In genomic region chr7:92427193-92427592, GRCh38 we compare ENCODE assay signal across 1 cellular context.
TF ChIP-seq lines count a peak whose summit lies in the region.

No MANE protein-coding gene starts in this region.

TF ChIP-seq in K562, 482 proteins besides CTCF, POLR2A, EP300 and RAD21 (continues in another document):
- TF ChIP-seq MCM3 (IDR thresholded peaks at IDR 0.05) (no peak), ZNF253 (CRISPR knock-in tag; conservative IDR thresholded peaks at IDR 0.05) (no peak), DACH1 (IDR thresholded peaks at IDR 0.05; ENCODE audit: partially characterized antibody) (no peak), IRF9 (tag; IDR thresholded peaks at IDR 0.05) (0 out of 2 replicates have a peak, but pooled peaks have one; percentile 36), ELF4 (CRISPR knock-in tag; IDR thresholded peaks at IDR 0.05) (no peak), CHD1 (IDR thresholded peaks at IDR 0.05; ENCODE audit: low read length) (no peak), NR2C1 (IDR thresholded peaks at IDR 0.05) (no peak), NR2C1 (tag; IDR thresholded peaks at IDR 0.05) (peak; percentile 50; the same call in 1 of the 2 replicates), JUN (IDR thresholded peaks at IDR 0.05; ENCODE audit: borderline replicate concordance, low read depth, low read length) (no peak), JUN (CRISPR knock-in tag; IDR thresholded peaks at IDR 0.05; ENCODE audit: borderline replicate concordance) (no peak), OTX1 (CRISPR knock-in tag; IDR thresholded peaks at IDR 0.05) (no peak), ZNF586 (CRISPR knock-in tag; conservative IDR thresholded peaks at IDR 0.05) (no peak), TEAD4 (IDR thresholded peaks at IDR 0.05; ENCODE audit: low read length) (no peak), TEAD4 (CRISPR knock-in tag; IDR thresholded peaks at IDR 0.05; ENCODE audit: borderline replicate concordance) (no peak), ARHGAP35 (IDR thresholded peaks at IDR 0.05; ENCODE audit: partially characterized antibody) (no peak), RBM34 (IDR thresholded peaks at IDR 0.05; ENCODE audit: borderline replicate concordance, insufficient read depth, low read length) (no peak), ZNF507 (tag; conservative IDR thresholded peaks at IDR 0.05) (no peak), CREM (IDR thresholded peaks at IDR 0.05; ENCODE audit: low read depth) (no peak), SMAD4 (CRISPR knock-in tag; conservative IDR thresholded peaks at IDR 0.05) (peak; percentile 54), PRPF4 (IDR thresholded peaks at IDR 0.05; ENCODE audit: insufficient read depth, low read depth, low read length, poor library complexity, severe bottlenecking) (no peak), L3MBTL2 (IDR thresholded peaks at IDR 0.05) (no peak), POLR3A (IDR thresholded peaks at IDR 0.05; ENCODE audit: borderline replicate concordance, extremely low read depth, insufficient read depth, insufficient read length) (no peak), DDX20 (tag; IDR thresholded peaks at IDR 0.05; ENCODE audit: low read depth) (peak; percentile 83), CBFB (CRISPR knock-in tag; IDR thresholded peaks at IDR 0.05) (no peak), GATAD2A (IDR thresholded peaks at IDR 0.05) (no peak), TSHZ1 (CRISPR knock-in tag; IDR thresholded peaks at IDR 0.05) (no peak), XRCC4 (IDR thresholded peaks at IDR 0.05; ENCODE audit: extremely low read depth, insufficient read depth, insufficient read length) (no peak), NRF1 (conservative IDR thresholded peaks at IDR 0.05 in 1 of 2, IDR thresholded peaks at IDR 0.05 in 1 of 2) (no peak), HIVEP1 (CRISPR knock-in tag; IDR thresholded peaks at IDR 0.05) (no peak), KLF6 (CRISPR knock-in tag; IDR thresholded peaks at IDR 0.05; ENCODE audit: borderline replicate concordance) (peak; percentile 62; the same call in 1 of the 2 replicates), ZNF583 (CRISPR knock-in tag; IDR thresholded peaks at IDR 0.05) (peak; percentile 85), KAT8 (IDR thresholded peaks at IDR 0.05; ENCODE audit: low read depth) (no peak), SNIP1 (IDR thresholded peaks at IDR 0.05; ENCODE audit: low read depth) (no peak), ATF3 (IDR thresholded peaks at IDR 0.05) (no peak), ATF3 (CRISPR knock-in tag; conservative IDR thresholded peaks at IDR 0.05) (no peak), HDAC8 (tag; IDR thresholded peaks at IDR 0.05) (peak; percentile 65; the same call in 1 of the 2 replicates), RHOXF2B (CRISPR knock-in tag; conservative IDR thresholded peaks at IDR 0.05) (no peak), TEAD1 (CRISPR knock-in tag; IDR thresholded peaks at IDR 0.05) (peak in 1 of 2 experiments; percentile 77; a peak in 1 of 4 replicates), HMG20A (CRISPR knock-in tag; conservative IDR thresholded peaks at IDR 0.05) (no peak), YBX1 (IDR thresholded peaks at IDR 0.05) (no peak), SMAD3 (CRISPR knock-in tag; conservative IDR thresholded peaks at IDR 0.05) (0 out of 2 replicates have a peak, but pooled peaks have one; percentile 27), PKNOX1 (IDR thresholded peaks at IDR 0.05) (no peak), BACH1 (tag; IDR thresholded peaks at IDR 0.05) (peak; percentile 58; the same call in 1 of the 2 replicates), CBX3 (IDR thresholded peaks at IDR 0.05; ENCODE audit: borderline replicate concordance in 1 of 2, low read length in 2 of 2) (no peak), SRSF1 (IDR thresholded peaks at IDR 0.05; ENCODE audit: low read depth, low read length) (no peak), ZNF41 (CRISPR knock-in tag; conservative IDR thresholded peaks at IDR 0.05) (0 out of 2 replicates have a peak, but pooled peaks have one; percentile 46), POLR2G (IDR thresholded peaks at IDR 0.05; ENCODE audit: low read depth, low read length) (no peak), SREBF2 (CRISPR knock-in tag; IDR thresholded peaks at IDR 0.05) (no peak), ZFX (CRISPR knock-in tag; IDR thresholded peaks at IDR 0.05) (no peak), CCAR2 (IDR thresholded peaks at IDR 0.05; ENCODE audit: low read depth, low read length) (no peak), ZNF274 (IDR thresholded peaks at IDR 0.05; ENCODE audit: borderline replicate concordance, low read depth, low read length) (no peak), RBM39 (optimal IDR thresholded peaks at IDR 0.05; ENCODE audit: low read depth, low read length) (no peak), ZNF24 (IDR thresholded peaks at IDR 0.05) (no peak), CHD4 (IDR thresholded peaks at IDR 0.05; ENCODE audit: insufficient read depth, insufficient replicate concordance, low read depth, low read length, poor library complexity, severe bottlenecking) (no peak), IRF2 (CRISPR knock-in tag; IDR thresholded peaks at IDR 0.05) (no peak), SMARCE1 (IDR thresholded peaks at IDR 0.05) (no peak), HLTF (IDR thresholded peaks at IDR 0.05) (no peak)
- TF ChIP-seq, protein P1, sequence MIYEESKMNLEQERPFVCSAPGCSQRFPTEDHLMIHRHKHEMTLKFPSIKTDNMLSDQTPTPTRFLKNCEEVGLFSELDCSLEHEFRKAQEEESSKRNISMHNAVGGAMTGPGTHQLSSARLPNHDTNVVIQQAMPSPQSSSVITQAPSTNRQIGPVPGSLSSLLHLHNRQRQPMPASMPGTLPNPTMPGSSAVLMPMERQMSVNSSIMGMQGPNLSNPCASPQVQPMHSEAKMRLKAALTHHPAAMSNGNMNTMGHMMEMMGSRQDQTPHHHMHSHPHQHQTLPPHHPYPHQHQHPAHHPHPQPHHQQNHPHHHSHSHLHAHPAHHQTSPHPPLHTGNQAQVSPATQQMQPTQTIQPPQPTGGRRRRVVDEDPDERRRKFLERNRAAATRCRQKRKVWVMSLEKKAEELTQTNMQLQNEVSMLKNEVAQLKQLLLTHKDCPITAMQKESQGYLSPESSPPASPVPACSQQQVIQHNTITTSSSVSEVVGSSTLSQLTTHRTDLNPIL (CRISPR knock-in tag; IDR thresholded peaks at IDR 0.05) = no peak
- TF ChIP-seq, protein P2, sequence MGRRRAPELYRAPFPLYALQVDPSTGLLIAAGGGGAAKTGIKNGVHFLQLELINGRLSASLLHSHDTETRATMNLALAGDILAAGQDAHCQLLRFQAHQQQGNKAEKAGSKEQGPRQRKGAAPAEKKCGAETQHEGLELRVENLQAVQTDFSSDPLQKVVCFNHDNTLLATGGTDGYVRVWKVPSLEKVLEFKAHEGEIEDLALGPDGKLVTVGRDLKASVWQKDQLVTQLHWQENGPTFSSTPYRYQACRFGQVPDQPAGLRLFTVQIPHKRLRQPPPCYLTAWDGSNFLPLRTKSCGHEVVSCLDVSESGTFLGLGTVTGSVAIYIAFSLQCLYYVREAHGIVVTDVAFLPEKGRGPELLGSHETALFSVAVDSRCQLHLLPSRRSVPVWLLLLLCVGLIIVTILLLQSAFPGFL (CRISPR knock-in tag; IDR thresholded peaks at IDR 0.05) = no peak
- TF ChIP-seq, protein P3, sequence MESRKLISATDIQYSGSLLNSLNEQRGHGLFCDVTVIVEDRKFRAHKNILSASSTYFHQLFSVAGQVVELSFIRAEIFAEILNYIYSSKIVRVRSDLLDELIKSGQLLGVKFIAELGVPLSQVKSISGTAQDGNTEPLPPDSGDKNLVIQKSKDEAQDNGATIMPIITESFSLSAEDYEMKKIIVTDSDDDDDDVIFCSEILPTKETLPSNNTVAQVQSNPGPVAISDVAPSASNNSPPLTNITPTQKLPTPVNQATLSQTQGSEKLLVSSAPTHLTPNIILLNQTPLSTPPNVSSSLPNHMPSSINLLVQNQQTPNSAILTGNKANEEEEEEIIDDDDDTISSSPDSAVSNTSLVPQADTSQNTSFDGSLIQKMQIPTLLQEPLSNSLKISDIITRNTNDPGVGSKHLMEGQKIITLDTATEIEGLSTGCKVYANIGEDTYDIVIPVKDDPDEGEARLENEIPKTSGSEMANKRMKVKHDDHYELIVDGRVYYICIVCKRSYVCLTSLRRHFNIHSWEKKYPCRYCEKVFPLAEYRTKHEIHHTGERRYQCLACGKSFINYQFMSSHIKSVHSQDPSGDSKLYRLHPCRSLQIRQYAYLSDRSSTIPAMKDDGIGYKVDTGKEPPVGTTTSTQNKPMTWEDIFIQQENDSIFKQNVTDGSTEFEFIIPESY (CRISPR knock-in tag; IDR thresholded peaks at IDR 0.05) = no peak
- TF ChIP-seq, protein P4, sequence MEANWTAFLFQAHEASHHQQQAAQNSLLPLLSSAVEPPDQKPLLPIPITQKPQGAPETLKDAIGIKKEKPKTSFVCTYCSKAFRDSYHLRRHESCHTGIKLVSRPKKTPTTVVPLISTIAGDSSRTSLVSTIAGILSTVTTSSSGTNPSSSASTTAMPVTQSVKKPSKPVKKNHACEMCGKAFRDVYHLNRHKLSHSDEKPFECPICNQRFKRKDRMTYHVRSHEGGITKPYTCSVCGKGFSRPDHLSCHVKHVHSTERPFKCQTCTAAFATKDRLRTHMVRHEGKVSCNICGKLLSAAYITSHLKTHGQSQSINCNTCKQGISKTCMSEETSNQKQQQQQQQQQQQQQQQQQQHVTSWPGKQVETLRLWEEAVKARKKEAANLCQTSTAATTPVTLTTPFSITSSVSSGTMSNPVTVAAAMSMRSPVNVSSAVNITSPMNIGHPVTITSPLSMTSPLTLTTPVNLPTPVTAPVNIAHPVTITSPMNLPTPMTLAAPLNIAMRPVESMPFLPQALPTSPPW (CRISPR knock-in tag; IDR thresholded peaks at IDR 0.05) = no peak
- TF ChIP-seq, protein P5, sequence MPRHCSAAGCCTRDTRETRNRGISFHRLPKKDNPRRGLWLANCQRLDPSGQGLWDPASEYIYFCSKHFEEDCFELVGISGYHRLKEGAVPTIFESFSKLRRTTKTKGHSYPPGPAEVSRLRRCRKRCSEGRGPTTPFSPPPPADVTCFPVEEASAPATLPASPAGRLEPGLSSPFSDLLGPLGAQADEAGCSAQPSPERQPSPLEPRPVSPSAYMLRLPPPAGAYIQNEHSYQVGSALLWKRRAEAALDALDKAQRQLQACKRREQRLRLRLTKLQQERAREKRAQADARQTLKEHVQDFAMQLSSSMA (CRISPR knock-in tag; IDR thresholded peaks at IDR 0.05) = no peak
